Comparison of ENCODE assay signal across 29 cellular contexts in the genomic region with DNA sequence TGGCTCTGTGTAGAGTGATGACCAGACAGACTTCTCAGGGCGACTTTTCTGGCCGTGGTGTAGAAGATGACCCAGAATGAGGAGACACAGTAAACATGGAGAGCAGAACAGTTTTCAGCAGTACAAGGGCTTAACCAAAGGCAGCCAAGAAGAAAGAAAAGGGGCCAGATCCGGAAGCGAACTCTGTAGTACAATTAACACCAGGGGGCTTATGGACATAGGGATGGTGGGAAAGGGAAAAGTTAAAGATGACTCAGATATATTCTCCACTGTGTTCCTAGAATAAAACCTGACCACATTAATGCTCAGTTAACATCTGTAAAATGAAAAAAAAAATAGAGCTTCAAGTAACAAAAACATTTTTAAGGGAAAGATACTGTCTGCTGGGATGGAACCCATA.
"Had no signal": no experiment of that assay in that cellular context is flagged by ENCODE, and none has a peak within 500 bp of the region (broad histone marks: within the 10 kb centered on the region; RNA-seq: fewer than 3 reads in every experiment).

No MANE protein-coding gene starts in this region.

- H3K9me3 Mint-ChIP-seq: stimulated activated naive CD8-positive, alpha-beta T cell treated with anti-CD3 and anti-CD28 coated beads, Interleukin-15, Interleukin-2, amounts not matched to agents 100 ng/mL and 50 ng/mL, for 24 hours had no signal

- H3K36me3 Mint-ChIP-seq: natural killer cell treated with Interleukin-12 subunit alpha and Interleukin-12 subunit beta and Interleukin-15 and Interleukin-18, amount 100 ng/mL, for 72 hours had no signal

- H3K27me3 Mint-ChIP-seq: progenitor cell of endocrine pancreas; stimulated activated naive CD8-positive, alpha-beta T cell treated with anti-CD3 and anti-CD28 coated beads, Interleukin-15, Interleukin-2, amounts not matched to agents 100 ng/mL and 50 ng/mL, for 24 hours had no signal

- H3K27ac Mint-ChIP-seq: natural killer cell treated with Interleukin-12 subunit alpha and Interleukin-12 subunit beta and Interleukin-15 and Interleukin-18, amount 100 ng/mL, for 72 hours; nephron progenitor cell; progenitor cell of endocrine pancreas; stimulated activated naive B cell treated with anti-CD40 and anti-IgM and Interleukin-4, amounts not matched to agents 10 μg/mL and 1 μg/mL and 100 μg/mL, for 72 hours; stimulated activated naive CD8-positive, alpha-beta T cell treated with anti-CD3 and anti-CD28 coated beads, Interleukin-15, Interleukin-2, amounts not matched to agents 100 ng/mL and 50 ng/mL, for 24 hours had no signal

- DNase-seq: naive thymus-derived CD8-positive, alpha-beta T cell; nephron progenitor cell; nucleus accumbens; ovary; posterior cingulate gyrus; psoas muscle; right cardiac atrium; right lobe of liver; sigmoid colon; small intestine; stimulated activated CD4-positive, alpha-beta T cell treated with anti-CD3 and anti-CD28 coated beads, Interleukin-15, amount 100 ng/mL, for 24 hours; stimulated activated CD4-positive, alpha-beta T cell treated with anti-CD3 and anti-CD28 coated beads, Interleukin-2, amount 100 ng/mL, for 24 hours; stimulated activated CD4-positive, alpha-beta T cell treated with anti-CD3 and anti-CD28 coated beads, Interleukin-2, amount 100 ng/mL, for 48 hours; stimulated activated CD4-positive, alpha-beta T cell treated with anti-CD3 and anti-CD28 coated beads, Interleukin-4, amount 100 ng/mL, for 24 hours; stimulated activated naive B cell treated with anti-CD40 and anti-IgM and Interleukin-4, amounts not matched to agents 10 μg/mL and 1 μg/mL and 100 μg/mL, for 72 hours; stimulated activated naive CD4-positive, alpha-beta T cell treated with Interleukin-2 at 50 U/mL for 16 hours; stomach; thyroid gland; trophoblast cell; upper lobe of left lung had no signal

- H2AFZ ChIP-seq: parathyroid adenoma had no signal

- H3K79me2 ChIP-seq: parathyroid adenoma had no signal

- H3K27ac ChIP-seq: neutrophil, ovary, parathyroid adenoma, psoas muscle, right lobe of liver, sigmoid colon, stomach, thoracic aorta, thyroid gland, tibial nerve, upper lobe of left lung, vagina had no signal

- H3K27me3 ChIP-seq: neutrophil, ovary, right lobe of liver, sigmoid colon, stomach, thyroid gland, tibial nerve, upper lobe of left lung, vagina had no signal

- H3K4me3 Mint-ChIP-seq: naive thymus-derived CD8-positive, alpha-beta T cell; natural killer cell treated with Interleukin-12 subunit alpha and Interleukin-12 subunit beta and Interleukin-15 and Interleukin-18, amount 100 ng/mL, for 72 hours; nephron progenitor cell; neural crest cell; stimulated activated naive B cell treated with anti-CD40 and anti-IgM and Interleukin-4, amounts not matched to agents 10 μg/mL and 1 μg/mL and 100 μg/mL, for 72 hours; stimulated activated naive CD8-positive, alpha-beta T cell treated with anti-CD3 and anti-CD28 coated beads, Interleukin-15, Interleukin-2, amounts not matched to agents 100 ng/mL and 50 ng/mL, for 24 hours had no signal

- H3K9ac ChIP-seq: parathyroid adenoma had no signal

- H3K4me1 ChIP-seq: psoas muscle, right lobe of liver, sigmoid colon, stomach, thyroid gland, tibial nerve, upper lobe of left lung, vagina had no signal

- H3K9me3 ChIP-seq: neutrophil, ovary, right lobe of liver, sigmoid colon, thoracic aorta, thyroid gland, vagina had no signal

- ATAC-seq: naive thymus-derived CD8-positive, alpha-beta T cell; psoas muscle; right cardiac atrium; right lobe of liver; stimulated activated naive B cell treated with anti-CD40 and anti-IgM and Interleukin-4, amounts not matched to agents 10 μg/mL and 1 μg/mL and 100 μg/mL, for 72 hours had no signal
